In genomic region chr17:56833023-56833811, GRCh38 we compare ENCODE assay signal across 8 cellular contexts. TPM values are rescaled to one million over a fixed set of nuclear protein-coding genes. Genes with fewer than 3 reads are reported as not detected.
DNase-seq lines count a peak whose midpoint lies in the region; ATAC-seq and TF ChIP-seq lines count a peak whose summit lies in the region.

No MANE protein-coding gene starts in this region.

- POLR2A ChIA-PET in activated CD8-positive, alpha-beta T cell treated with anti-CD3 and anti-CD28 coated beads for 36 hours (lab: Charles Lee): interaction anchor here (1.2 to 1.8 kb wide), 8 partner anchors 9 to 252 kb away, joined by 3 to 5 read pairs (median 4); partner anchors contain the start of genes AKAP1 and TRIM25

- peaks cover 42% of the 10 kb centered on the region for H3K36me3 Mint-ChIP-seq in activated CD8-positive, alpha-beta T cell treated with anti-CD3 and anti-CD28 coated beads for 36 hours (ENCODE audit: low read depth)

- no peak for TF ChIP-seq CTCF in activated CD8-positive, alpha-beta T cell treated with anti-CD3 and anti-CD28 coated beads for 36 hours (IDR thresholded peaks at IDR 0.05)

- H3K9me3 Mint-ChIP-seq in activated CD8-positive, alpha-beta T cell treated with anti-CD3 and anti-CD28 coated beads for 36 hours: no peaks in the 10 kb centered on the region

- peaks cover 23% of the 10 kb centered on the region for H3K4me1 ChIP-seq in effector memory CD4-positive, alpha-beta T cell (ENCODE audit: control insufficient read depth, insufficient read depth, low read length, poor library complexity, severe bottlenecking)

- H3K4me1 Mint-ChIP-seq in activated CD8-positive, alpha-beta T cell treated with anti-CD3 and anti-CD28 coated beads for 36 hours (ENCODE audit: low read depth): peaks cover 47% of the 10 kb centered on the region

- CTCF ChIA-PET in activated CD8-positive, alpha-beta T cell treated with anti-CD3 and anti-CD28 coated beads for 36 hours (lab: Charles Lee): interaction anchor here (1.7 to 2.3 kb wide), 4 partner anchors 8 to 81 kb away, joined by 4 to 12 read pairs (median 6); partner anchors contain the start of gene TRIM25

- intact Hi-C loops in activated CD8-positive, alpha-beta T cell treated with anti-CD3 and anti-CD28 coated beads for 36 hours (cut with micrococcal nuclease): no loop called here

- peak overlapping the region; percentile 83 for H3K27ac ChIP-seq in effector memory CD4-positive, alpha-beta T cell (ENCODE audit: insufficient read depth, low read length, poor library complexity, severe bottlenecking)

- no peaks in the 10 kb centered on the region for H3K36me3 ChIP-seq in effector memory CD4-positive, alpha-beta T cell (ENCODE audit: control insufficient read depth, insufficient read depth, low read length)

- H3K27me3 ChIP-seq in effector memory CD4-positive, alpha-beta T cell (replicated peaks; ENCODE audit: control insufficient read depth, insufficient read depth, low read length, poor library complexity, severe bottlenecking): no peaks in the 10 kb centered on the region

- H3K27ac Mint-ChIP-seq in activated CD8-positive, alpha-beta T cell treated with anti-CD3 and anti-CD28 coated beads for 36 hours: peak overlapping the region; percentile 85

- peak overlapping the region; percentile 94 for H3K4me3 Mint-ChIP-seq in activated CD8-positive, alpha-beta T cell treated with anti-CD3 and anti-CD28 coated beads for 36 hours

- peak; percentile 67 for DNase-seq in AG08396 (ENCODE audit: low spot score)
- peak; percentile 95 for DNase-seq in NCI-H510A treated with DMSO at 0.1 percent for 48 hours (lab: John Stamatoyannopoulos, UW)
- DNase-seq in activated CD8-positive, alpha-beta T cell treated with anti-CD3 and anti-CD28 coated beads for 36 hours: peak; percentile 75
- peak; percentile 38 to 56 (median 55) for DNase-seq in effector memory CD4-positive, alpha-beta T cell
- DNase-seq in midbrain (lab: John Stamatoyannopoulos, UW): peak; percentile 9
- DNase-seq in stimulated activated CD8-positive, alpha-beta memory T cell treated with anti-CD3 and anti-CD28 coated beads, Interleukin-2, amount 100 ng/mL, for 1 hour (ENCODE audit: low read depth in 2 of 2): peak; percentile 27 to 47

- no peaks in the 10 kb centered on the region for H3K27me3 Mint-ChIP-seq in activated CD8-positive, alpha-beta T cell treated with anti-CD3 and anti-CD28 coated beads for 36 hours

- peak overlapping the region; percentile 91 for H3K4me3 ChIP-seq in effector memory CD4-positive, alpha-beta T cell (ENCODE audit: insufficient read depth, low read depth, low read length, poor library complexity, severe bottlenecking)

- peak; percentile 60 for ATAC-seq in GM18907 (IDR thresholded peaks at IDR 0.05; ENCODE audit: unreplicated experiment)
- peak; percentile 38 for ATAC-seq in HG03103 (IDR thresholded peaks at IDR 0.05; ENCODE audit: low read depth, unreplicated experiment)
- ATAC-seq in activated CD8-positive, alpha-beta T cell treated with anti-CD3 and anti-CD28 coated beads for 36 hours: peak; percentile 62

- H3K9me3 ChIP-seq in effector memory CD4-positive, alpha-beta T cell (ENCODE audit: control insufficient read depth, low read length): no peaks in the 10 kb centered on the region

RNA-seq across cellular contexts. Expression of gene C17orf67, which starts 0.5 kb away (rescaled TPM):
- 1 to 10 TPM; 2.3 TPM for total RNA-seq in activated CD8-positive, alpha-beta T cell treated with anti-CD3 and anti-CD28 coated beads for 36 hours

RNA-seq across cellular contexts. Expression of gene DGKE, which starts 0.7 kb away (rescaled TPM):
- total RNA-seq in activated CD8-positive, alpha-beta T cell treated with anti-CD3 and anti-CD28 coated beads for 36 hours: 10 to 100 TPM; 25.1 to 29.0 TPM

Comparison
In these comparisons a context has a peak if more than half of its experiments do, and no peak if none do; other contexts are left out.
1. Peak in every context shown above with its lines: DNase-seq, ATAC-seq, H3K4me3 ChIP-seq and H3K27ac ChIP-seq.
2. DNase-seq: peak in every context shown above with its lines; median percentile 95 in NCI-H510A treated with DMSO at 0.1 percent for 48 hours; 75 in activated CD8-positive, alpha-beta T cell treated with anti-CD3 and anti-CD28 coated beads for 36 hours; 67 in AG08396; 55 in effector memory CD4-positive, alpha-beta T cell; 37 in stimulated activated CD8-positive, alpha-beta memory T cell treated with anti-CD3 and anti-CD28 coated beads, Interleukin-2, amount 100 ng/mL, for 1 hour; 9 in midbrain.